20 cellular contexts compared by ENCODE assay signal in genomic region chr5:156543348-156543747, GRCh38.
"Had no signal": no experiment of that assay in that cellular context is flagged by ENCODE, and none has a peak within 500 bp of the region (broad histone marks: within the 10 kb centered on the region; RNA-seq: fewer than 3 reads in every experiment).

No MANE protein-coding gene starts in this region.

- H3K4me1 Mint-ChIP-seq: activated naive CD8-positive, alpha-beta T cell treated with anti-CD3 and anti-CD28 coated beads for 36 hours; central memory CD8-positive, alpha-beta T cell; stimulated activated naive CD8-positive, alpha-beta T cell treated with anti-CD3 and anti-CD28 coated beads, Interleukin-15, amount 100 ng/mL, for 72 hours had no signal

- H3K36me3 ChIP-seq: left lung, neutrophil, pancreas, tibial artery had no signal

- H3K9me3 ChIP-seq: left lung, neutrophil, pancreas, tibial artery had no signal

- H3K4me3 ChIP-seq: left lung, lung, pancreas, tibial artery had no signal

- H3K27ac ChIP-seq: left lung, neutrophil, pancreas, tibial artery had no signal

- H3K4me1 ChIP-seq: left lung, pancreas had no signal

- DNase-seq: activated CD4-positive, alpha-beta T cell treated with anti-CD3 and anti-CD28 coated beads for 4 hours; activated CD4-positive, alpha-beta T cell treated with anti-CD3 and anti-CD28 coated beads, Interleukin-2, amount 50 U/mL, for 48 hours; activated CD4-positive, CD25-positive, alpha-beta regulatory T cell; activated CD8-positive, alpha-beta memory T cell treated with anti-CD3 and anti-CD28 coated beads, Interleukin-2, amount 50 U/mL, for 48 hours; activated naive CD4-positive, alpha-beta T cell treated with Interleukin-2 at 50 U/mL for 16 hours; activated naive CD8-positive, alpha-beta T cell treated with anti-CD3 and anti-CD28 coated beads for 36 hours; activated T-cell treated with anti-CD3 and anti-CD28 coated beads, Interleukin-2, amount 50 U/mL, for 4 hours; effector memory CD4-positive, alpha-beta T cell; foreskin melanocyte; left lung; pancreas; right cardiac atrium; stimulated activated CD4-positive, alpha-beta T cell treated with anti-CD3 and anti-CD28 coated beads, Interleukin-12 subunit alpha, Interleukin-12 subunit beta, amount 100 ng/mL, for 4 hours; stimulated activated naive CD8-positive, alpha-beta T cell treated with anti-CD3 and anti-CD28 coated beads, Interleukin-15, amount 100 ng/mL, for 72 hours; tibial artery had no signal

- H3K4me3 Mint-ChIP-seq: activated naive CD8-positive, alpha-beta T cell treated with anti-CD3 and anti-CD28 coated beads for 36 hours; activated T-cell treated with anti-CD3 and anti-CD28 coated beads, Interleukin-2, amount 50 U/mL, for 4 hours; central memory CD8-positive, alpha-beta T cell; mesothelial cell of epicardium; natural killer cell treated with Interleukin-12 subunit alpha and Interleukin-12 subunit beta and Interleukin-15 and Interleukin-18, amount 100 ng/mL, for 72 hours; stimulated activated naive CD8-positive, alpha-beta T cell treated with anti-CD3 and anti-CD28 coated beads, Interleukin-15, amount 100 ng/mL, for 72 hours had no signal

- H3K36me3 Mint-ChIP-seq: activated naive CD8-positive, alpha-beta T cell treated with anti-CD3 and anti-CD28 coated beads for 36 hours; mesothelial cell of epicardium; natural killer cell treated with Interleukin-12 subunit alpha and Interleukin-12 subunit beta and Interleukin-15 and Interleukin-18, amount 100 ng/mL, for 72 hours had no signal

- H3K9me3 Mint-ChIP-seq: activated naive CD8-positive, alpha-beta T cell treated with anti-CD3 and anti-CD28 coated beads for 36 hours; activated T-cell treated with anti-CD3 and anti-CD28 coated beads, Interleukin-2, amount 50 U/mL, for 4 hours; central memory CD8-positive, alpha-beta T cell; mesothelial cell of epicardium; stimulated activated naive CD8-positive, alpha-beta T cell treated with anti-CD3 and anti-CD28 coated beads, Interleukin-15, amount 100 ng/mL, for 72 hours had no signal

- H3K27me3 ChIP-seq: left lung, neutrophil, pancreas, tibial artery had no signal

- H3K27ac Mint-ChIP-seq: activated naive CD8-positive, alpha-beta T cell treated with anti-CD3 and anti-CD28 coated beads for 36 hours; mesothelial cell of epicardium; natural killer cell treated with Interleukin-12 subunit alpha and Interleukin-12 subunit beta and Interleukin-15 and Interleukin-18, amount 100 ng/mL, for 72 hours; stimulated activated naive CD8-positive, alpha-beta T cell treated with anti-CD3 and anti-CD28 coated beads, Interleukin-15, amount 100 ng/mL, for 72 hours had no signal

- ATAC-seq: activated T-cell treated with anti-CD3 and anti-CD28 coated beads, Interleukin-2, amount 50 U/mL, for 4 hours; left lung; natural killer cell treated with Interleukin-12 subunit alpha and Interleukin-12 subunit beta and Interleukin-15 and Interleukin-18, amount 100 ng/mL, for 72 hours; pancreas; right cardiac atrium; stimulated activated naive CD8-positive, alpha-beta T cell treated with anti-CD3 and anti-CD28 coated beads, Interleukin-15, amount 100 ng/mL, for 72 hours had no signal
